14 cellular contexts compared by ENCODE assay signal in the genomic region with DNA sequence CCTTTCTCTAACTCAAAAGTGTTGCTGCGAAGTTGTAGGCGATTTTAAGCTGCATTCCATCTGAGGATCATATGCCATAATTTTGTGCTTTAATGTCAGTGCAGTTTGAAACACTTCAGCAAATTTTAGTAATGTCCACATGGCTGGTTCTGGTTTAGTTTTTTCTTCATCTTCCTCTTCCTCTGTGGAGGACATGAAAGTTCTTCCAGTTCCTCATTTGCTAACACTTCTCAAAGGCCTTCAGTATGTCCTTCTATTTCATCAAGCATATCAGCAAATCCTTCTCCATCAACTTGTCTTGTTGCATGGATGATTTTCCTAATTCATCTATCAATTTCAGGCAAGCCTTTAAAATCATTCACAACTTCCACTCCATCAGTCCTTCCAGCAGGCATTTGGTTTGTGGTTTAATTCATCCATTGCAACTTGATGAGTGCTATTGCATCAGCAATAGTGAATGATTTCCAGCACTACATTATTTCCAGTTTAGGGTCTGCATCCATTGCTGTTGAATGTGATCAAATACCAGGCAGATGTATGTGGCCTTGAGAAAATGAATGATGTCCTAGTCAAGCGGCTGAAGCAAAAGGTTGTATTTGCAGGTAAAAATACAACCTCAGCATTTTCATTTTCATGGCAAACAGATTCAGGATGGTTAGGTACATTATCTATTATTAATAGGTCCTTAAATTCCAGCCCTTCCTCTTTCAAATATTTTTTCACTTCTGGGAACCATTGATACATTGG. TPM values are rescaled to one million over a fixed set of nuclear protein-coding genes. Genes with fewer than 3 reads are reported as not detected.
DNase-seq lines count a peak whose midpoint lies in the region; ATAC-seq and TF ChIP-seq lines count a peak whose summit lies in the region.
"Had no signal": no experiment of that assay in that cellular context is flagged by ENCODE, and none has a peak within 500 bp of the region (broad histone marks: within the 10 kb centered on the region; RNA-seq: fewer than 3 reads in every experiment).

No MANE protein-coding gene starts in this region.

- intact Hi-C loops in lower lobe of right lung (cut with DNase I), result no loop called here

- peaks cover 36% of the 10 kb centered on the region for H3K36me3 ChIP-seq in lower lobe of right lung

- H3K27ac Mint-ChIP-seq in activated naive CD8-positive, alpha-beta T cell, result peak overlapping the region; percentile 47
- no peak overlapping the region for H3K27ac Mint-ChIP-seq in activated naive CD8-positive, alpha-beta T cell treated with anti-CD3 and anti-CD28 coated beads, Interleukin-2, amount 50 U/mL, for 24 hours
- peak overlapping the region; percentile 86 to 89 for H3K27ac Mint-ChIP-seq in stimulated activated naive CD8-positive, alpha-beta T cell treated with anti-CD3 and anti-CD28 coated beads, Interleukin-15, amount 100 ng/mL, for 72 hours
- H3K27ac Mint-ChIP-seq: activated CD4-positive, alpha-beta memory T cell treated with anti-CD3 and anti-CD28 coated beads for 36 hours had no signal

- H3K9me3 Mint-ChIP-seq in activated naive CD8-positive, alpha-beta T cell (ENCODE audit: low read depth), result no peaks in the 10 kb centered on the region
- no peaks in the 10 kb centered on the region for H3K9me3 Mint-ChIP-seq in activated naive CD8-positive, alpha-beta T cell treated with anti-CD3 and anti-CD28 coated beads, Interleukin-2, amount 50 U/mL, for 24 hours
- no peaks in the 10 kb centered on the region for H3K9me3 Mint-ChIP-seq in stimulated activated naive CD8-positive, alpha-beta T cell treated with anti-CD3 and anti-CD28 coated beads, Interleukin-15, amount 100 ng/mL, for 72 hours
- H3K9me3 Mint-ChIP-seq: activated CD4-positive, alpha-beta memory T cell treated with anti-CD3 and anti-CD28 coated beads for 36 hours had no signal

- peak overlapping the region; percentile 20 for H3K27ac ChIP-seq in angular gyrus (ENCODE audit: low read depth, low read length)
- no peak overlapping the region for H3K27ac ChIP-seq in lower lobe of right lung
- H3K27ac ChIP-seq: esophagus muscularis mucosa had no signal

- H3K4me1 ChIP-seq in lower lobe of right lung, result no peaks in the 10 kb centered on the region

- peaks cover 13% of the 10 kb centered on the region for H3K36me3 Mint-ChIP-seq in activated naive CD8-positive, alpha-beta T cell
- peaks cover 8% of the 10 kb centered on the region for H3K36me3 Mint-ChIP-seq in activated naive CD8-positive, alpha-beta T cell treated with anti-CD3 and anti-CD28 coated beads, Interleukin-2, amount 50 U/mL, for 24 hours (ENCODE audit: low read depth)

- H3K27me3 ChIP-seq in lower lobe of right lung (ENCODE audit: low read depth), result no peaks in the 10 kb centered on the region
- H3K27me3 ChIP-seq: esophagus muscularis mucosa had no signal

- ATAC-seq in activated naive CD8-positive, alpha-beta T cell treated with anti-CD3 and anti-CD28 coated beads, Interleukin-2, amount 50 U/mL, for 24 hours, result no peak
- no peak for ATAC-seq in stimulated activated naive CD8-positive, alpha-beta T cell treated with anti-CD3 and anti-CD28 coated beads, Interleukin-15, amount 100 ng/mL, for 72 hours
- ATAC-seq in lower lobe of right lung, result no peak

- H3K4me1 Mint-ChIP-seq in activated naive CD8-positive, alpha-beta T cell (ENCODE audit: low read depth), result peaks cover 19% of the 10 kb centered on the region
- H3K4me1 Mint-ChIP-seq in activated naive CD8-positive, alpha-beta T cell treated with anti-CD3 and anti-CD28 coated beads, Interleukin-2, amount 50 U/mL, for 24 hours, result peaks cover 16% of the 10 kb centered on the region
- peaks cover 17% of the 10 kb centered on the region for H3K4me1 Mint-ChIP-seq in stimulated activated naive CD8-positive, alpha-beta T cell treated with anti-CD3 and anti-CD28 coated beads, Interleukin-15, amount 100 ng/mL, for 72 hours

- TF ChIP-seq CTCF in lower lobe of right lung (IDR thresholded peaks at IDR 0.05), result no peak

- H3K4me3 ChIP-seq in lower lobe of right lung, result no peak overlapping the region
- H3K4me3 ChIP-seq: esophagus muscularis mucosa had no signal

- H3K4me3 Mint-ChIP-seq in activated naive CD8-positive, alpha-beta T cell, result no peak overlapping the region
- no peak overlapping the region for H3K4me3 Mint-ChIP-seq in activated naive CD8-positive, alpha-beta T cell treated with anti-CD3 and anti-CD28 coated beads, Interleukin-2, amount 50 U/mL, for 24 hours
- H3K4me3 Mint-ChIP-seq in stimulated activated naive CD8-positive, alpha-beta T cell treated with anti-CD3 and anti-CD28 coated beads, Interleukin-15, amount 100 ng/mL, for 72 hours, result no peak overlapping the region
- H3K4me3 Mint-ChIP-seq: activated CD4-positive, alpha-beta memory T cell treated with anti-CD3 and anti-CD28 coated beads for 36 hours had no signal

- DNase-seq in activated naive CD8-positive, alpha-beta T cell treated with anti-CD3 and anti-CD28 coated beads, Interleukin-2, amount 50 U/mL, for 24 hours, result no peak
- DNase-seq in NOMO-1 (lab: John Stamatoyannopoulos, UW; ENCODE audit: unreplicated experiment in 2 of 2), result peak; percentile 9 to 58
- DNase-seq in stimulated activated naive CD8-positive, alpha-beta T cell treated with anti-CD3 and anti-CD28 coated beads, Interleukin-15, amount 100 ng/mL, for 72 hours, result no peak
- no peak for DNase-seq in lower lobe of right lung
- DNase-seq in NCI-H446 treated with DMSO at 0.1 percent for 48 hours (lab: John Stamatoyannopoulos, UW), result no peak
- DNase-seq in H4 (ENCODE audit: low spot score), result no peak
- DNase-seq: activated CD4-positive, alpha-beta memory T cell treated with anti-CD3 and anti-CD28 coated beads for 36 hours; activated naive CD4-positive, alpha-beta T cell; H7; NCI-H1694; stimulated activated CD8-positive, alpha-beta memory T cell treated with anti-CD3 and anti-CD28 coated beads, Interleukin-4, amount 100 ng/mL, for 48 hours had no signal

- no peaks in the 10 kb centered on the region for H3K9me3 ChIP-seq in lower lobe of right lung
- H3K9me3 ChIP-seq: esophagus muscularis mucosa had no signal

- no peaks in the 10 kb centered on the region for H3K27me3 Mint-ChIP-seq in activated naive CD8-positive, alpha-beta T cell
- no peaks in the 10 kb centered on the region for H3K27me3 Mint-ChIP-seq in activated naive CD8-positive, alpha-beta T cell treated with anti-CD3 and anti-CD28 coated beads, Interleukin-2, amount 50 U/mL, for 24 hours
- no peaks in the 10 kb centered on the region for H3K27me3 Mint-ChIP-seq in stimulated activated naive CD8-positive, alpha-beta T cell treated with anti-CD3 and anti-CD28 coated beads, Interleukin-15, amount 100 ng/mL, for 72 hours
- H3K27me3 Mint-ChIP-seq: activated CD4-positive, alpha-beta memory T cell treated with anti-CD3 and anti-CD28 coated beads for 36 hours had no signal

RNA-seq across cellular contexts. Expression of gene SHLD1, which starts 20.2 kb away (rescaled TPM):
- 6.0 TPM for total RNA-seq in lower lobe of right lung
- 4.3 and 6.3 TPM in 2 replicates for total RNA-seq in H4 (2014; rRNA removed; shearing (Covaris generic))

Comparison
In these comparisons a context has a peak if more than half of its experiments do, and no peak if none do; other contexts are left out.
1. DNase-seq: peak in NOMO-1 (2 of 2); none in activated naive CD8-positive, alpha-beta T cell treated with anti-CD3 and anti-CD28 coated beads, Interleukin-2, amount 50 U/mL, for 24 hours (single experiment), stimulated activated naive CD8-positive, alpha-beta T cell treated with anti-CD3 and anti-CD28 coated beads, Interleukin-15, amount 100 ng/mL, for 72 hours (0 of 2), lower lobe of right lung (single experiment), NCI-H446 treated with DMSO at 0.1 percent for 48 hours (single experiment) and H4 (single experiment).